1 cellular context compared by ENCODE assay signal in genomic region chr2:195657634-195658540, GRCh38.
TF ChIP-seq lines count a peak whose summit lies in the region.

No MANE protein-coding gene starts in this region.

TF ChIP-seq in HepG2, 621 proteins besides CTCF, POLR2A, EP300 and RAD21 (continued from another document and continues in another):
- 0 out of 2 replicates have a peak, but pooled peaks have one; percentile 50 for TF ChIP-seq TRAFD1 (CRISPR knock-in tag; IDR thresholded peaks at IDR 0.05; ENCODE audit: borderline replicate concordance)
- TF ChIP-seq ZNF333 (CRISPR knock-in tag; IDR thresholded peaks at IDR 0.05; ENCODE audit: borderline replicate concordance): no peak
- no peak for TF ChIP-seq KLF15 (CRISPR knock-in tag; IDR thresholded peaks at IDR 0.05; ENCODE audit: borderline replicate concordance)
- no peak for TF ChIP-seq PAF1 (CRISPR knock-in tag; IDR thresholded peaks at IDR 0.05)
- TF ChIP-seq ZNF775 (CRISPR knock-in tag; IDR thresholded peaks at IDR 0.05; ENCODE audit: borderline replicate concordance): no peak; the same call in 1 of the 2 replicates
- TF ChIP-seq GATAD1 (CRISPR knock-in tag; IDR thresholded peaks at IDR 0.05): peak; percentile 61
- no peak for TF ChIP-seq ATF5 (CRISPR knock-in tag; IDR thresholded peaks at IDR 0.05; ENCODE audit: low read depth)
- TF ChIP-seq ZNF629 (CRISPR knock-in tag; conservative IDR thresholded peaks at IDR 0.05): no peak
- TF ChIP-seq SIN3B (IDR thresholded peaks at IDR 0.05; ENCODE audit: low read length): no peak
- no peak for TF ChIP-seq EHMT2 (IDR thresholded peaks at IDR 0.05; ENCODE audit: borderline replicate concordance, low read depth, low read length)
- no peak for TF ChIP-seq ZBED4 (CRISPR knock-in tag; IDR thresholded peaks at IDR 0.05; ENCODE audit: borderline replicate concordance)
- TF ChIP-seq ZFP36L1 (CRISPR knock-in tag; IDR thresholded peaks at IDR 0.05): no peak; the same call in 1 of the 2 replicates
- no peak for TF ChIP-seq ZNF354B (CRISPR knock-in tag; IDR thresholded peaks at IDR 0.05)
- TF ChIP-seq HCFC1 (IDR thresholded peaks at IDR 0.05; ENCODE audit: low read depth, low read length): no peak
- peak; percentile 82 for TF ChIP-seq ZFP82 (CRISPR knock-in tag; IDR thresholded peaks at IDR 0.05; ENCODE audit: borderline replicate concordance)
- no peak for TF ChIP-seq WIZ (CRISPR knock-in tag; IDR thresholded peaks at IDR 0.05)
- peak; percentile 81 for TF ChIP-seq PATZ1 (CRISPR knock-in tag; IDR thresholded peaks at IDR 0.05)
- no peak for TF ChIP-seq NR0B2 (CRISPR knock-in tag; IDR thresholded peaks at IDR 0.05)
- no peak; the same call in 1 of the 2 replicates for TF ChIP-seq PLSCR1 (CRISPR knock-in tag; IDR thresholded peaks at IDR 0.05; ENCODE audit: borderline replicate concordance)
- no peak for TF ChIP-seq DNMT1 (CRISPR knock-in tag; IDR thresholded peaks at IDR 0.05)
- no peak for TF ChIP-seq ZBTB39 (CRISPR knock-in tag; IDR thresholded peaks at IDR 0.05)
- peak; percentile 64 for TF ChIP-seq HOXA3 (CRISPR knock-in tag; IDR thresholded peaks at IDR 0.05)
- no peak for TF ChIP-seq FLYWCH1 (CRISPR knock-in tag; IDR thresholded peaks at IDR 0.05)
- no peak for TF ChIP-seq ZNF276 (CRISPR knock-in tag; IDR thresholded peaks at IDR 0.05; ENCODE audit: low read depth)
- TF ChIP-seq ZNF678 (CRISPR knock-in tag; IDR thresholded peaks at IDR 0.05): peak; percentile 76; the same call in 1 of the 2 replicates
- TF ChIP-seq ZUFSP (CRISPR knock-in tag; IDR thresholded peaks at IDR 0.05; ENCODE audit: borderline replicate concordance): no peak
- TF ChIP-seq ZNF513 (CRISPR knock-in tag; conservative IDR thresholded peaks at IDR 0.05): no peak
- TF ChIP-seq BRCA1 (CRISPR knock-in tag; IDR thresholded peaks at IDR 0.05): no peak
- peak; percentile 46 for TF ChIP-seq ZFY (CRISPR knock-in tag; IDR thresholded peaks at IDR 0.05)
- no peak for TF ChIP-seq NFE2L1 (CRISPR knock-in tag; IDR thresholded peaks at IDR 0.05; ENCODE audit: borderline replicate concordance)
- peak; percentile 34; the same call in 1 of the 2 replicates for TF ChIP-seq MIXL1 (CRISPR knock-in tag; IDR thresholded peaks at IDR 0.05)
- TF ChIP-seq ZNF460 (CRISPR knock-in tag; IDR thresholded peaks at IDR 0.05; ENCODE audit: borderline replicate concordance): no peak
- 0 out of 2 replicates have a peak, but pooled peaks have one; percentile 44 for TF ChIP-seq FOXP4 (CRISPR knock-in tag; IDR thresholded peaks at IDR 0.05)
- no peak for TF ChIP-seq TAF1 (CRISPR knock-in tag; IDR thresholded peaks at IDR 0.05)
- 0 out of 2 replicates have a peak, but pooled peaks have one; percentile 27 for TF ChIP-seq ZMAT3 (CRISPR knock-in tag; conservative IDR thresholded peaks at IDR 0.05)
- TF ChIP-seq ZNF691 (CRISPR knock-in tag; IDR thresholded peaks at IDR 0.05; ENCODE audit: borderline replicate concordance, low read depth): no peak; the same call in 1 of the 2 replicates
- no peak for TF ChIP-seq CREBL2 (CRISPR knock-in tag; IDR thresholded peaks at IDR 0.05; ENCODE audit: borderline replicate concordance)
- no peak for TF ChIP-seq ZC3H13 (CRISPR knock-in tag; IDR thresholded peaks at IDR 0.05)
- 0 out of 2 replicates have a peak, but pooled peaks have one; percentile 68 for TF ChIP-seq ELF4 (CRISPR knock-in tag; IDR thresholded peaks at IDR 0.05; ENCODE audit: borderline replicate concordance)
